In genomic region chr4:158929939-158930344, GRCh38 we compare ENCODE assay signal across 1 cellular context.
A peak's percentile ranks its signal among the peaks of the same experiment; 100 is the strongest.
TF ChIP-seq lines count a peak whose summit lies in the region.

No MANE protein-coding gene starts in this region.

TF ChIP-seq in K562, 482 proteins besides CTCF, POLR2A, EP300 and RAD21 (continued from another document and continues in another):
- TF ChIP-seq CUX1 (CRISPR knock-in tag; IDR thresholded peaks at IDR 0.05), result no peak
- no peak for TF ChIP-seq ZBTB49 (CRISPR knock-in tag; IDR thresholded peaks at IDR 0.05; ENCODE audit: borderline replicate concordance)
- TF ChIP-seq E2F1 (CRISPR knock-in tag; IDR thresholded peaks at IDR 0.05), result no peak
- no peak for TF ChIP-seq KLF6 (CRISPR knock-in tag; IDR thresholded peaks at IDR 0.05; ENCODE audit: borderline replicate concordance)
- TF ChIP-seq FOXK1 (CRISPR knock-in tag; IDR thresholded peaks at IDR 0.05; ENCODE audit: borderline replicate concordance), result no peak
- no peak for TF ChIP-seq ZNF232 (CRISPR knock-in tag; IDR thresholded peaks at IDR 0.05)
- no peak for TF ChIP-seq ETV5 (CRISPR knock-in tag; IDR thresholded peaks at IDR 0.05; ENCODE audit: low read depth)
- TF ChIP-seq RFX1 (IDR thresholded peaks at IDR 0.05), result no peak
- peak; percentile 49; the same call in 1 of the 2 replicates for TF ChIP-seq GATA2 (CRISPR knock-in tag; IDR thresholded peaks at IDR 0.05)
- TF ChIP-seq HMGN3 (IDR thresholded peaks at IDR 0.05; ENCODE audit: borderline replicate concordance, extremely low read depth, insufficient read length, low read depth, low read length), result no peak
- peak; percentile 81 for TF ChIP-seq MEIS2 (IDR thresholded peaks at IDR 0.05; ENCODE audit: partially characterized antibody)
- no peak for TF ChIP-seq SIRT6 (IDR thresholded peaks at IDR 0.05; ENCODE audit: low read depth, low read length)
- no peak for TF ChIP-seq PTBP1 (IDR thresholded peaks at IDR 0.05; ENCODE audit: low read depth, low read length)
- no peak for TF ChIP-seq IRF2 (CRISPR knock-in tag; IDR thresholded peaks at IDR 0.05)
- no peak for TF ChIP-seq ZFP91 (CRISPR knock-in tag; IDR thresholded peaks at IDR 0.05)
- no peak for TF ChIP-seq SNAPC5 (CRISPR knock-in tag; IDR thresholded peaks at IDR 0.05)
- no peak for TF ChIP-seq ZNF311 (CRISPR knock-in tag; IDR thresholded peaks at IDR 0.05)
- TF ChIP-seq GABPB2 (CRISPR knock-in tag; conservative IDR thresholded peaks at IDR 0.05), result no peak
- no peak for TF ChIP-seq SRSF3 (IDR thresholded peaks at IDR 0.05; ENCODE audit: insufficient read depth, low read length)
- no peak for TF ChIP-seq GATAD2A (IDR thresholded peaks at IDR 0.05)
- TF ChIP-seq GABPA (tag; conservative IDR thresholded peaks at IDR 0.05; ENCODE audit: low read depth), result no peak
- TF ChIP-seq RUNX1 (IDR thresholded peaks at IDR 0.05; ENCODE audit: low read depth), result no peak
- TF ChIP-seq ZNF512 (tag; IDR thresholded peaks at IDR 0.05), result no peak
- no peak for TF ChIP-seq POLR2H (tag; IDR thresholded peaks at IDR 0.05; ENCODE audit: low read depth)
- no peak for TF ChIP-seq FOXO4 (CRISPR knock-in tag; IDR thresholded peaks at IDR 0.05)
- TF ChIP-seq FUS (optimal IDR thresholded peaks at IDR 0.05; ENCODE audit: low read depth, low read length), result no peak
- no peak for TF ChIP-seq PTTG1 (tag; IDR thresholded peaks at IDR 0.05; ENCODE audit: low read depth)
- no peak for TF ChIP-seq DACH1 (IDR thresholded peaks at IDR 0.05; ENCODE audit: partially characterized antibody)
- peak; percentile 40; the same call in 1 of the 2 replicates for TF ChIP-seq MAFG (tag; conservative IDR thresholded peaks at IDR 0.05)
- TF ChIP-seq ZNF707 (CRISPR knock-in tag; conservative IDR thresholded peaks at IDR 0.05), result no peak
- peak; percentile 73 for TF ChIP-seq FOXJ2 (tag; IDR thresholded peaks at IDR 0.05)
- TF ChIP-seq NEUROD1 (IDR thresholded peaks at IDR 0.05; ENCODE audit: borderline replicate concordance, low read depth, low read length, partially characterized antibody), result no peak
- TF ChIP-seq MCM2 (IDR thresholded peaks at IDR 0.05; ENCODE audit: low read depth), result no peak
- TF ChIP-seq MTA2 (IDR thresholded peaks at IDR 0.05; ENCODE audit: low read depth), result 0 out of 2 replicates have a peak, but pooled peaks have one; percentile 22
- TF ChIP-seq ZNF407 (IDR thresholded peaks at IDR 0.05; ENCODE audit: low read depth), result no peak
- no peak for TF ChIP-seq VEZF1 (CRISPR knock-in tag; IDR thresholded peaks at IDR 0.05)
- TF ChIP-seq ZNF124 (CRISPR knock-in tag; IDR thresholded peaks at IDR 0.05), result no peak
- TF ChIP-seq MAFF (IDR thresholded peaks at IDR 0.05; ENCODE audit: low read length), result no peak
